Comparison of ENCODE assay signal across 26 cellular contexts in genomic region chr1:71600023-71600422, GRCh38.
"Had no signal": no experiment of that assay in that cellular context is flagged by ENCODE, and none has a peak within 500 bp of the region (broad histone marks: within the 10 kb centered on the region; RNA-seq: fewer than 3 reads in every experiment).

No MANE protein-coding gene starts in this region.

- H3K27me3 ChIP-seq: neural progenitor cell, ovary, right lobe of liver, sigmoid colon, stomach, thyroid gland, tibial nerve, upper lobe of left lung, vagina had no signal

- H3K4me3 ChIP-seq: neural progenitor cell, ovary, psoas muscle, right lobe of liver, sigmoid colon, stomach, thoracic aorta, thyroid gland, tibial nerve, upper lobe of left lung, vagina had no signal

- H3K4me2 ChIP-seq: neural progenitor cell had no signal

- DNase-seq: nephron progenitor cell; occipital lobe; ovary; posterior cingulate gyrus; psoas muscle; right lobe of liver; sigmoid colon; small intestine; stimulated activated CD4-positive, alpha-beta T cell treated with anti-CD3 and anti-CD28 coated beads, Interleukin-15, amount 100 ng/mL, for 24 hours; stimulated activated CD4-positive, alpha-beta T cell treated with anti-CD3 and anti-CD28 coated beads, Interleukin-2, amount 100 ng/mL, for 24 hours; stimulated activated CD4-positive, alpha-beta T cell treated with anti-CD3 and anti-CD28 coated beads, Interleukin-2, amount 100 ng/mL, for 48 hours; stimulated activated CD4-positive, alpha-beta T cell treated with anti-CD3 and anti-CD28 coated beads, Interleukin-4, amount 100 ng/mL, for 24 hours; stimulated activated naive B cell treated with anti-CD40 and anti-IgM and Interleukin-4, amounts not matched to agents 10 μg/mL and 1 μg/mL and 100 μg/mL, for 72 hours; stimulated activated naive CD4-positive, alpha-beta T cell treated with Interleukin-2 at 50 U/mL for 16 hours; stomach; trophoblast cell; upper lobe of left lung had no signal

- H3K79me2 ChIP-seq: parathyroid adenoma had no signal

- H3K27ac ChIP-seq: neural progenitor cell, ovary, parathyroid adenoma, psoas muscle, right lobe of liver, sigmoid colon, stomach, thoracic aorta, thyroid gland, tibial nerve, upper lobe of left lung, vagina had no signal

- H3K9me3 ChIP-seq: ovary, psoas muscle, right lobe of liver, sigmoid colon, stomach, thoracic aorta, thyroid gland, upper lobe of left lung, vagina had no signal

- H3K36me3 ChIP-seq: neural progenitor cell, ovary, right lobe of liver, sigmoid colon, stomach, thoracic aorta, thyroid gland, tibial nerve, upper lobe of left lung, vagina had no signal

- ATAC-seq: natural killer cell treated with Interleukin-12 subunit alpha and Interleukin-12 subunit beta and Interleukin-15 and Interleukin-18, amount 100 ng/mL, for 72 hours; psoas muscle; right cardiac atrium; right lobe of liver; stimulated activated effector memory CD8-positive, alpha-beta T cell treated with anti-CD3 and anti-CD28 coated beads, Interleukin-12 subunit alpha, Interleukin-12 subunit beta, amount 100 ng/mL, for 72 hours; stimulated activated naive B cell treated with anti-CD40 and anti-IgM and Interleukin-4, amounts not matched to agents 10 μg/mL and 1 μg/mL and 100 μg/mL, for 72 hours had no signal

- H3K4me1 ChIP-seq: neural progenitor cell, parathyroid adenoma, psoas muscle, right lobe of liver, stomach, tibial nerve, upper lobe of left lung, vagina had no signal
